Comparison of ENCODE assay signal across 25 cellular contexts in genomic region chr16:65758620-65759019, GRCh38.
DNase-seq lines count a peak whose midpoint lies in the region; ATAC-seq, FAIRE-seq and TF ChIP-seq lines count a peak whose summit lies in the region.
"Had no signal": no experiment of that assay in that cellular context is flagged by ENCODE, and none has a peak within 500 bp of the region (broad histone marks: within the 10 kb centered on the region; RNA-seq: fewer than 3 reads in every experiment).

No MANE protein-coding gene starts in this region.

- no peak for TF ChIP-seq EP300 in K562 (IDR thresholded peaks at IDR 0.05; ENCODE audit: low read length)

- H4K20me1 ChIP-seq in BLaER1 treated with 17β-estradiol and CSF1 and Interleukin-3, amounts not matched to agents 10 nM and 100 nM = no peaks in the 10 kb centered on the region
- H4K20me1 ChIP-seq in K562 (replicated peaks; ENCODE audit: control insufficient read depth, insufficient read depth, low read length) (no peaks in the 10 kb centered on the region), osteoblast (ENCODE audit: insufficient read depth, low read length) (no peaks in the 10 kb centered on the region)

- ATAC-seq in K562 (peak; percentile 53), left lobe of liver (peak; percentile 54), upper lobe of right lung (no peak)
- ATAC-seq: A549 had no signal

- no peak for TF ChIP-seq RAD21 in K562 (CRISPR knock-in tag; conservative IDR thresholded peaks at IDR 0.05 in 1 of 2, IDR thresholded peaks at IDR 0.05 in 1 of 2)

- H3K9me3 ChIP-seq in BLaER1 treated with 17β-estradiol and CSF1 and Interleukin-3, amounts not matched to agents 10 nM and 100 nM (replicated peaks in 1 of 11) = peaks cover 0 to 42% (median 19%) of the 10 kb centered on the region in 11 experiments; a peak in 17 of 22 replicates
- H3K9me3 ChIP-seq in K562 (replicated peaks; ENCODE audit: control insufficient read depth, insufficient read depth, low read depth, low read length) = no peaks in the 10 kb centered on the region
- no peaks in the 10 kb centered on the region for H3K9me3 ChIP-seq in osteoblast (ENCODE audit: low read depth, low read length)
- no peaks in the 10 kb centered on the region for H3K9me3 ChIP-seq in upper lobe of right lung
- H3K9me3 ChIP-seq: A549, BE2C, HAP-1 had no signal

- peaks cover 38 to 80% (median 49%) of the 10 kb centered on the region in 10 experiments for H3K4me1 ChIP-seq in BLaER1 treated with 17β-estradiol and CSF1 and Interleukin-3, amounts not matched to agents 10 nM and 100 nM
- H3K4me1 ChIP-seq in K562 (replicated peaks in 1 of 2; ENCODE audit: control insufficient read depth in 2 of 2, insufficient read depth in 2 of 2, low read length in 2 of 2) (no peaks in the 10 kb centered on the region), osteoblast (ENCODE audit: insufficient read depth, low read length) (no peaks in the 10 kb centered on the region), upper lobe of right lung (no peaks in the 10 kb centered on the region)
- H3K4me1 ChIP-seq: A549, HAP-1 had no signal

- no peak overlapping the region for H3K4me3 ChIP-seq in BLaER1 treated with 17β-estradiol and CSF1 and Interleukin-3, amounts not matched to agents 10 nM and 100 nM
- no peak overlapping the region for H3K4me3 ChIP-seq in K562
- H3K4me3 ChIP-seq in osteoblast (ENCODE audit: insufficient read depth, low read length) = no peak overlapping the region
- no peak overlapping the region for H3K4me3 ChIP-seq in upper lobe of right lung
- H3K4me3 ChIP-seq: A549, HAP-1 had no signal

- H3K9me1 ChIP-seq in K562 (ENCODE audit: control insufficient read depth, insufficient read depth, low read length) = no peaks in the 10 kb centered on the region

- POLR2A ChIA-PET in K562 (lab: Yijun Ruan, JAX) = interaction anchor here (0.6 to 1.4 kb wide), 3 partner anchors 11 to 431 kb away, joined by 3 to 4 read pairs (median 3); no protein-coding TSS in a partner anchor

- no peak for DNase-seq in K562 (ENCODE audit: extremely low read depth in 1 of 4, low spot score in 3 of 4)
- no peak for DNase-seq in left lobe of liver (ENCODE audit: low spot score)
- DNase-seq in osteoblast (ENCODE audit: insufficient read length, low spot score, missing footprints) = no peak
- DNase-seq in upper lobe of right lung = no peak
- DNase-seq in middle frontal gyrus (ENCODE audit: extremely low spot score, low spot score) = no peak
- DNase-seq in activated CD4-positive, alpha-beta T cell treated with anti-CD3 and anti-CD28 coated beads for 48 hours = no peak
- DNase-seq: 8988T; ACHN; AML-193; BE2C; C1 segment of cervical spinal cord; Calu3; CD4-positive, alpha-beta memory T cell; COR-L47; DMS53; DMS79 treated with DMSO at 0.1 percent for 48 hours; GF-D8; GOT3; HFFc6 had no signal

- H3K79me2 ChIP-seq in K562 (ENCODE audit: control insufficient read depth, insufficient read depth, low read length) (no peaks in the 10 kb centered on the region), osteoblast (ENCODE audit: insufficient read depth, low read length) (no peaks in the 10 kb centered on the region)

- TF ChIP-seq CTCF in K562 (IDR thresholded peaks at IDR 0.05 in 2 of 3, conservative IDR thresholded peaks at IDR 0.05 in 1 of 3; ENCODE audit: insufficient read depth in 2 of 3, low read depth in 1 of 3, low read length in 3 of 3) = no peak
- no peak for TF ChIP-seq CTCF in osteoblast (IDR thresholded peaks at IDR 0.05; ENCODE audit: extremely low read depth, low read depth, low read length)
- no peak for TF ChIP-seq CTCF in upper lobe of right lung (IDR thresholded peaks at IDR 0.05)

- H3K4me2 ChIP-seq in BLaER1 treated with 17β-estradiol and CSF1 and Interleukin-3, amounts not matched to agents 10 nM and 100 nM = peak overlapping the region in 4 of 11 experiments; percentile 0 to 43 (median 26); a peak in 7 of 22 replicates
- H3K4me2 ChIP-seq in K562 (ENCODE audit: insufficient read depth, low read length) (no peak overlapping the region), osteoblast (ENCODE audit: insufficient read depth, low read length) (no peak overlapping the region)
- H3K4me2 ChIP-seq: A549 had no signal

- no peak for FAIRE-seq in K562 (lab: Jason Lieb, UNC)
- FAIRE-seq: A549, GM12891, GM18507, H54 had no signal

- no TSS peak for BruUV-seq in K562 (replicated peaks; lab: Mats Ljungman, UMichigan)

- H3K9ac ChIP-seq in BLaER1 treated with 17β-estradiol and CSF1 and Interleukin-3, amounts not matched to agents 10 nM and 100 nM = peak overlapping the region in 1 of 11 experiments; percentile 16; a peak in 3 of 22 replicates
- H3K9ac ChIP-seq in K562 (ENCODE audit: insufficient read depth in 1 of 2, low read depth in 2 of 2, low read length in 2 of 2) = no peak overlapping the region

- WGBS in K562 (ENCODE audit: insufficient coverage, low coverage, missing lambda C conversion rate) = 9% methylated on average over 4 of the region's 4 CpGs

- no peaks in the 10 kb centered on the region for H3K27me3 ChIP-seq in BLaER1 treated with 17β-estradiol and CSF1 and Interleukin-3, amounts not matched to agents 10 nM and 100 nM
- H3K27me3 ChIP-seq in K562 (ENCODE audit: control insufficient read depth in 2 of 2, insufficient read depth in 2 of 2, low read length in 2 of 2) (no peaks in the 10 kb centered on the region), osteoblast (ENCODE audit: insufficient read depth, low read length) (peaks cover 6% of the 10 kb centered on the region), upper lobe of right lung (no peaks in the 10 kb centered on the region)
- H3K27me3 ChIP-seq: BE2C had no signal

- no peak for TF ChIP-seq POLR2A in K562 (conservative IDR thresholded peaks at IDR 0.05)

- peak overlapping the region; percentile 67; the same call in 1 of the 2 replicates for H2AFZ ChIP-seq in K562 (ENCODE audit: low read depth, low read length)
- H2AFZ ChIP-seq in osteoblast (ENCODE audit: low read length) = peak overlapping the region; percentile 35

- H3K27ac ChIP-seq in BLaER1 treated with 17β-estradiol and CSF1 and Interleukin-3, amounts not matched to agents 10 nM and 100 nM = peak overlapping the region in 9 of 11 experiments; percentile 16 to 100 (median 97); a peak in 15 of 22 replicates
- H3K27ac ChIP-seq in K562 (ENCODE audit: extremely low read depth, low read depth, low read length) (no peak overlapping the region), osteoblast (ENCODE audit: low read depth, low read length) (no peak overlapping the region), upper lobe of right lung (no peak overlapping the region)
- H3K27ac ChIP-seq: A549 had no signal

- intact Hi-C loops in K562 (cut with micrococcal nuclease) = no loop called here
- intact Hi-C loops in upper lobe of right lung (cut with DNase I) = no loop called here

- CTCF ChIA-PET in K562 (lab: Yijun Ruan, JAX; ENCODE audit: low intra/inter-chr PET ratio) = no interaction called here

- H3K36me3 ChIP-seq in BLaER1 treated with 17β-estradiol and CSF1 and Interleukin-3, amounts not matched to agents 10 nM and 100 nM = 0 out of 22 replicates have a peak, but pooled peaks cover 0 to 6% (median 0%) of the 10 kb centered on the region in 11 experiments
- H3K36me3 ChIP-seq in K562 (ENCODE audit: control insufficient read depth, insufficient read depth, low read length) = no peaks in the 10 kb centered on the region
- H3K36me3 ChIP-seq in osteoblast (ENCODE audit: insufficient read depth, low read length) = no peaks in the 10 kb centered on the region
- no peaks in the 10 kb centered on the region for H3K36me3 ChIP-seq in upper lobe of right lung
- H3K36me3 ChIP-seq: BE2C, HAP-1 had no signal

- in situ Hi-C loops in K562 (cut with MboI) = no loop called here

TF ChIP-seq in K562, 482 proteins besides CTCF, POLR2A, EP300 and RAD21 (continues in another document):
- no peak for TF ChIP-seq NCOA1 (IDR thresholded peaks at IDR 0.05; ENCODE audit: low read depth)
- no peak for TF ChIP-seq ATF2 (CRISPR knock-in tag; IDR thresholded peaks at IDR 0.05)
- TF ChIP-seq NR2C1 (IDR thresholded peaks at IDR 0.05) = no peak
- TF ChIP-seq NR2C1 (tag; IDR thresholded peaks at IDR 0.05) = peak; percentile 60; the same call in 1 of the 2 replicates
- no peak for TF ChIP-seq CTBP1 (IDR thresholded peaks at IDR 0.05; ENCODE audit: borderline replicate concordance)
- TF ChIP-seq, protein P1, sequence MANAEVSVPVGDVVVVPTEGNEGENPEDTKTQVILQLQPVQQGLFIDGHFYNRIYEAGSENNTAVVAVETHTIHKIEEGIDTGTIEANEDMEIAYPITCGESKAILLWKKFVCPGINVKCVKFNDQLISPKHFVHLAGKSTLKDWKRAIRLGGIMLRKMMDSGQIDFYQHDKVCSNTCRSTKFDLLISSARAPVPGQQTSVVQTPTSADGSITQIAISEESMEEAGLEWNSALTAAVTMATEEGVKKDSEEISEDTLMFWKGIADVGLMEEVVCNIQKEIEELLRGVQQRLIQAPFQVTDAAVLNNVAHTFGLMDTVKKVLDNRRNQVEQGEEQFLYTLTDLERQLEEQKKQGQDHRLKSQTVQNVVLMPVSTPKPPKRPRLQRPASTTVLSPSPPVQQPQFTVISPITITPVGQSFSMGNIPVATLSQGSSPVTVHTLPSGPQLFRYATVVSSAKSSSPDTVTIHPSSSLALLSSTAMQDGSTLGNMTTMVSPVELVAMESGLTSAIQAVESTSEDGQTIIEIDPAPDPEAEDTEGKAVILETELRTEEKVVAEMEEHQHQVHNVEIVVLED (CRISPR knock-in tag; IDR thresholded peaks at IDR 0.05) = no peak

Comparison
In these comparisons a context has a peak if more than half of its experiments do, and no peak if none do; other contexts are left out.
1. H3K27ac ChIP-seq: peak in BLaER1 treated with 17β-estradiol and CSF1 and Interleukin-3, amounts not matched to agents 10 nM and 100 nM (9 of 11); none in K562 (single experiment), osteoblast (single experiment) and upper lobe of right lung (single experiment).